ENCODE assay signal across 8 cellular contexts in genomic region chr17:18183334-18184142, GRCh38. TPM values are rescaled to one million over a fixed set of nuclear protein-coding genes. Genes with fewer than 3 reads are reported as not detected.
DNase-seq lines count a peak whose midpoint lies in the region; TF ChIP-seq lines count a peak whose summit lies in the region.

ALKBH5 (plus strand) TSS chr17:18183828; CDS start chr17:18184244, 416 bp downstream.

- H3K9ac ChIP-seq in subcutaneous abdominal adipose tissue (ENCODE audit: low read length in 5 of 5): peak within 1 kb of the TSS; percentile 80 to 89 (median 86)

- H3K36me3 ChIP-seq in GM06990 (ENCODE audit: control insufficient read depth, insufficient read depth, low read length) (no peaks in the 10 kb centered on the region; the same call in none of the 2 replicates), neuron (ENCODE audit: insufficient read depth, low read length) (peaks cover 9% of the 10 kb centered on the region), subcutaneous abdominal adipose tissue (ENCODE audit: control insufficient read depth in 5 of 5, insufficient read depth in 5 of 5, low read length in 5 of 5) (peaks cover 0 to 5% (median 0%) of the 10 kb centered on the region in 5 donors)

- H3K9me3 ChIP-seq in neuron (ENCODE audit: low read length): no peaks in the 10 kb centered on the region
- no peaks in the 10 kb centered on the region for H3K9me3 ChIP-seq in subcutaneous abdominal adipose tissue (ENCODE audit: control insufficient read depth in 5 of 5, low read length in 5 of 5)

- peak; percentile 98 for DNase-seq in GM06990 (ENCODE audit: extremely low read depth, insufficient read length)
- peak; percentile 99 for DNase-seq in HFF-Myc (ENCODE audit: extremely low read depth, low read depth)
- peak; percentile 99 for DNase-seq in MV-4-11 (lab: John Stamatoyannopoulos, UW)
- DNase-seq in SK-MEL-5 (ENCODE audit: low read depth, low spot score): peak; percentile 99
- DNase-seq in activated naive CD4-positive, alpha-beta T cell treated with Interleukin-2 at 50 U/mL for 16 hours: peak; percentile 96
- DNase-seq in foreskin melanocyte: peak; percentile 99

- peak within 1 kb of the TSS; percentile 81 for H2AFZ ChIP-seq in neuron (ENCODE audit: low read depth, low read length)

- in situ Hi-C loops in SK-MEL-5 (cut with HindIII; ENCODE audit: low pct_unique_long_range_greater_than_20kb, low sequenced_read_pairs): no loop called here

- peak within 1 kb of the TSS; percentile 74 for H3K4me3 ChIP-seq in GM06990 (replicated peaks; ENCODE audit: low read depth, low read length)
- H3K4me3 ChIP-seq in HFF-Myc (replicated peaks; ENCODE audit: low read depth, low read length): peak within 1 kb of the TSS; percentile 94
- peak within 1 kb of the TSS; percentile 90 for H3K4me3 ChIP-seq in neuron (ENCODE audit: low read length)
- H3K4me3 ChIP-seq in subcutaneous abdominal adipose tissue (ENCODE audit: low read depth in 1 of 5, low read length in 5 of 5): peak within 1 kb of the TSS; percentile 70 to 93 (median 77)

- TF ChIP-seq CTCF in GM06990 (IDR thresholded peaks at IDR 0.05; ENCODE audit: insufficient read depth, low read length, poor library complexity, severe bottlenecking) (peak; percentile 56), HFF-Myc (IDR thresholded peaks at IDR 0.05; ENCODE audit: low read depth, low read length, missing control alignments) (peak; percentile 41)

- H3K4me1 ChIP-seq in neuron (ENCODE audit: insufficient read depth, low read length) (peaks cover 50% of the 10 kb centered on the region), subcutaneous abdominal adipose tissue (ENCODE audit: control insufficient read depth in 5 of 5, insufficient read depth in 5 of 5, low read length in 5 of 5) (peaks cover 14 to 55% (median 51%) of the 10 kb centered on the region in 5 donors)

- peak within 1 kb of the TSS; percentile 97 for H3K27ac ChIP-seq in subcutaneous abdominal adipose tissue (ENCODE audit: low read depth, low read length)

- no peaks in the 10 kb centered on the region for H3K27me3 ChIP-seq in GM06990 (replicated peaks; ENCODE audit: control insufficient read depth, insufficient read depth, low read length)
- no peaks in the 10 kb centered on the region for H3K27me3 ChIP-seq in neuron (ENCODE audit: insufficient read depth, low read length)
- H3K27me3 ChIP-seq in subcutaneous abdominal adipose tissue (ENCODE audit: control insufficient read depth in 5 of 5, insufficient read depth in 4 of 5, low read length in 5 of 5): no peaks in the 10 kb centered on the region

RNA-seq across cellular contexts. Expression of gene ALKBH5, which starts in this region (rescaled TPM):
- 85.5 and 97.6 TPM in 2 replicates for total RNA-seq in SK-MEL-5 (2014; rRNA removed; shearing (Covaris generic))
- polyA plus RNA-seq in SK-MEL-5 (2015; cell fraction: cytosol; rRNA removed): 99.1 and 105 TPM in 2 replicates
- 19.7 and 21.3 TPM in 2 replicates for polyA plus RNA-seq in SK-MEL-5 (2015; cell fraction: nucleus; rRNA removed)

Comparison
In these comparisons a context has a peak if more than half of its experiments do, and no peak if none do; other contexts are left out.
1. Peak in every context shown above with its lines: DNase-seq, H3K4me3 ChIP-seq and H3K27ac ChIP-seq.